18 cellular contexts compared by ENCODE assay signal in the genomic region with DNA sequence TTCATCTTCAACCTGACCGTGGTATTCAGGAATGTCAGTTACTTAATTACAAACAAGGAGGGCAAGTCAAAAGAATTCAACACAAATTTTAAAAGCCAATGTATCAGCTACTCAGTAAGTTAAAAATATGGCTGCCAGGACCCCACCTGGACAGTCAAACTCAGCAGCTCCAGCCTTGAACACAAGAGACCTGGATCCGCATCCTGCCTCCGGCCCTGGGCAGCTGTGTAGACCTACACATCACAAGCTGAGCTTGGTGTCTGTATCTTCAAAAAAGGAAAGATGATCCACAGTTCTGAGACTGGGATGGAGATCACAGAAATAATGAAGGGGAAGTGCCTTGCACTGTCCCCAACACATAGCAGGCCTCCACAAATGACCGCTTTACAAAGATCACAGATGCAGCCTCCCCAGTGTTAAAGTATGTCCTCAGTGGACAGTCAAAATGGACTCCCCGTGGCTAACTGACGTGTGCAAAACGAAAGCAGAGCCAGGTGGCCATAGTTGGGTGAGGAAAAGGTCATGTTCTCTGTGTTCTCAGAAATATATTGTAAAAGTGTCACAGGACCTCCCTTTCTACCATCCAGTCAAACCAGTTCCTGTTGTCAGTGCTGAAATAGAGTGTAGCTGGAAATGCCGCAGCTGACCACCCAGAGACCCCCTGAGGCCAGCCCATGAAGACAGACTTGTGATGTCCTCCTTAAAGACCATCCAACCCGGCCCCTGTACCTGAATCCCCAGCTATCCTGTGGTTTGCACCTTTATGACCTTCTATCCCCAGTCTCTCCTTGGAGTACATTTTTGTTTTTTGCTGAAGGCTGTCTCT.
"Had no signal": no experiment of that assay in that cellular context is flagged by ENCODE, and none has a peak within 500 bp of the region (broad histone marks: within the 10 kb centered on the region; RNA-seq: fewer than 3 reads in every experiment).

No MANE protein-coding gene starts in this region.

- H3K27ac ChIP-seq: heart right ventricle, stomach, testis, upper lobe of right lung had no signal

- DNase-seq: activated CD4-positive, alpha-beta T cell treated with anti-CD3 and anti-CD28 coated beads, Interleukin-2, amount 50 U/mL, for 1 hour; activated CD8-positive, alpha-beta memory T cell treated with anti-CD3 and anti-CD28 coated beads, Interleukin-2, amount 50 U/mL, for 4 hours; activated effector memory CD4-positive, alpha-beta T cell treated with Interleukin-2 at 50 U/mL for 16 hours; activated naive CD4-positive, alpha-beta T cell treated with anti-CD3 and anti-CD28 coated beads, Interleukin-2, amount 10 ng/mL, durations not matched to agents 7 days and 5 days; activated T-cell treated with anti-CD3 and anti-CD28 coated beads, Interleukin-2, amount 50 U/mL, for 48 hours; aorta; cortex of kidney; effector CD4-positive, alpha-beta T cell; heart right ventricle; midbrain; stimulated activated CD4-positive, alpha-beta T cell treated with anti-CD3 and anti-CD28 coated beads, Interleukin-4, amount 100 ng/mL, for 24 hours; stomach; T1000; testis; upper lobe of right lung had no signal

- H3K36me3 ChIP-seq: heart right ventricle, stomach, upper lobe of right lung had no signal

- H3K4me1 ChIP-seq: heart right ventricle, stomach, testis, upper lobe of right lung had no signal

- H3K27me3 ChIP-seq: stomach, testis, upper lobe of right lung had no signal

- H3K9me3 ChIP-seq: heart right ventricle, stomach, testis, upper lobe of right lung had no signal

- H3K4me3 ChIP-seq: heart right ventricle, lung, stomach, testis, upper lobe of right lung had no signal

- ATAC-seq: heart right ventricle; sciatic nerve; stimulated activated effector memory CD8-positive, alpha-beta T cell treated with anti-CD3 and anti-CD28 coated beads, Interleukin-12 subunit alpha, Interleukin-12 subunit beta, amount 100 ng/mL, for 72 hours; upper lobe of right lung had no signal
